Comparison of ENCODE assay signal across 8 cellular contexts in genomic region chr14:67487937-67488893, GRCh38. TPM values are rescaled to one million over a fixed set of nuclear protein-coding genes. Genes with fewer than 3 reads are reported as not detected.
A peak's percentile ranks its signal among the peaks of the same experiment; 100 is the strongest.
DNase-seq lines count a peak whose midpoint lies in the region; ATAC-seq and TF ChIP-seq lines count a peak whose summit lies in the region.

TSS of gene TMEM229B (minus strand) at chr14:67488721. CDS start at chr14:67473923, 14,798 bp downstream.

- H3K4me1 ChIP-seq in mammary epithelial cell (ENCODE audit: insufficient read depth, low read length) (no peaks in the 10 kb centered on the region), vagina (no peaks in the 10 kb centered on the region)

- H3K27me3 ChIP-seq in mammary epithelial cell (ENCODE audit: insufficient read depth, low read length), result no peaks in the 10 kb centered on the region
- H3K27me3 ChIP-seq in vagina, result no peaks in the 10 kb centered on the region

- POLR2A ChIA-PET in MCF 10A (lab: Yijun Ruan, JAX), result no interaction called here
- POLR2A ChIA-PET in HEK293T (lab: Yijun Ruan, JAX), result no interaction called here

- BruUV-seq in MCF 10A (replicated peaks; lab: Mats Ljungman, UMichigan) (no TSS peak), mammary epithelial cell (replicated peaks; lab: Mats Ljungman, UMichigan) (no TSS peak)

- no peak within 1 kb of the TSS for H3K4me3 Mint-ChIP-seq in MCF 10A (ENCODE audit: unreplicated experiment)
- H3K4me3 Mint-ChIP-seq in dendritic cell treated with granulocyte-macrophage colony-stimulating factor and Interleukin-4, amounts not matched to agents 40 ng/mL and 50 ng/mL, for 4 days, result peak within 1 kb of the TSS; percentile 85

- no peak for TF ChIP-seq CTCF in MCF 10A (IDR thresholded peaks at IDR 0.05; ENCODE audit: unreplicated experiment)
- TF ChIP-seq CTCF in mammary epithelial cell (conservative IDR thresholded peaks at IDR 0.05 in 1 of 2, IDR thresholded peaks at IDR 0.05 in 1 of 2; ENCODE audit: extremely low read depth in 1 of 2, insufficient read depth in 1 of 2, low read depth in 1 of 2, low read length in 2 of 2), result no peak
- TF ChIP-seq CTCF in vagina (IDR thresholded peaks at IDR 0.05), result no peak

- dilution Hi-C loops in mammary epithelial cell (cut with HindIII; ENCODE audit: low sequenced_read_pairs), result no loop called here

- CTCF ChIA-PET in MCF 10A (lab: Yijun Ruan, JAX), result interaction anchor here (0.6 to 1.5 kb wide), 3 partner anchors 19 to 76 kb away, joined by 3 to 5 read pairs (median 4); no protein-coding TSS in a partner anchor
- CTCF ChIA-PET in mammary epithelial cell (lab: Charles Lee; ENCODE audit: low non-redundant PET), result no interaction called here
- CTCF ChIA-PET in HEK293T (lab: Yijun Ruan, JAX), result no interaction called here

- in situ Hi-C loops in mammary epithelial cell (cut with MboI; ENCODE audit: low sequenced_read_pairs in 2 of 2), result no loop called here

- H3K27ac Mint-ChIP-seq in MCF 10A (ENCODE audit: low read depth, unreplicated experiment), result peak within 1 kb of the TSS; percentile 61
- H3K27ac Mint-ChIP-seq in dendritic cell treated with granulocyte-macrophage colony-stimulating factor and Interleukin-4, amounts not matched to agents 40 ng/mL and 50 ng/mL, for 4 days, result peak within 1 kb of the TSS; percentile 97

- no peak within 1 kb of the TSS for H3K27ac ChIP-seq in mammary epithelial cell (ENCODE audit: insufficient read depth, low read depth, low read length)
- peak within 1 kb of the TSS; percentile 53 for H3K27ac ChIP-seq in vagina

- no peaks in the 10 kb centered on the region for H4K20me1 ChIP-seq in mammary epithelial cell (ENCODE audit: insufficient read depth, low read length)

- H3K36me3 ChIP-seq in mammary epithelial cell (ENCODE audit: insufficient read depth, low read length) (no peaks in the 10 kb centered on the region), vagina (no peaks in the 10 kb centered on the region)

- H3K79me2 ChIP-seq in mammary epithelial cell (ENCODE audit: insufficient read depth, low read length), result no peaks in the 10 kb centered on the region

- peak; percentile 83 for ATAC-seq in HG03469 (IDR thresholded peaks at IDR 0.05; ENCODE audit: unreplicated experiment)

- intact Hi-C loops in MCF 10A (cut with micrococcal nuclease), result no loop called here
- intact Hi-C loops in mammary epithelial cell (cut with micrococcal nuclease), result no loop called here
- intact Hi-C loops in dendritic cell treated with granulocyte-macrophage colony-stimulating factor and Interleukin-4, amounts not matched to agents 40 ng/mL and 50 ng/mL, for 4 days (cut with micrococcal nuclease), result no loop called here
- intact Hi-C loops in vagina (cut with DNase I), result no loop called here

- H3K4me2 ChIP-seq in mammary epithelial cell (ENCODE audit: insufficient read depth, low read depth, low read length), result no peak within 1 kb of the TSS

- H3K9me3 ChIP-seq in mammary epithelial cell (replicated peaks; ENCODE audit: insufficient read depth, low read length) (peaks cover 5% of the 10 kb centered on the region), vagina (no peaks in the 10 kb centered on the region)

- 90% methylated on average over 11 of the region's 13 CpGs for WGBS in mammary epithelial cell (ENCODE audit: low coverage, missing lambda C conversion rate)

- no peaks in the 10 kb centered on the region for H3K36me3 Mint-ChIP-seq in MCF 10A (ENCODE audit: insufficient read depth, unreplicated experiment)
- H3K36me3 Mint-ChIP-seq in dendritic cell treated with granulocyte-macrophage colony-stimulating factor and Interleukin-4, amounts not matched to agents 40 ng/mL and 50 ng/mL, for 4 days (ENCODE audit: low read depth), result peaks cover 7% of the 10 kb centered on the region

- peaks cover 11% of the 10 kb centered on the region for H3K4me1 Mint-ChIP-seq in MCF 10A (ENCODE audit: insufficient read depth, unreplicated experiment)
- peaks cover 67% of the 10 kb centered on the region for H3K4me1 Mint-ChIP-seq in dendritic cell treated with granulocyte-macrophage colony-stimulating factor and Interleukin-4, amounts not matched to agents 40 ng/mL and 50 ng/mL, for 4 days (ENCODE audit: low read depth)

- DNase-seq in MCF 10A (ENCODE audit: unreplicated experiment), result no peak
- no peak for DNase-seq in mammary epithelial cell
- DNase-seq in activated CD4-positive, alpha-beta T cell treated with anti-CD3 and anti-CD28 coated beads for 1 hour, result peak; percentile 57
- peak; percentile 51 for DNase-seq in pons (ENCODE audit: low spot score)
- no peak for DNase-seq in vagina (ENCODE audit: extremely low spot score in 2 of 2)
- no peak for DNase-seq in HEK293T (ENCODE audit: extremely low spot score)

- TF ChIP-seq POLR2A in vagina (IDR thresholded peaks at IDR 0.05), result no peak

- peaks cover 10% of the 10 kb centered on the region for H3K9me3 Mint-ChIP-seq in MCF 10A (ENCODE audit: unreplicated experiment)
- peaks cover 6% of the 10 kb centered on the region for H3K9me3 Mint-ChIP-seq in dendritic cell treated with granulocyte-macrophage colony-stimulating factor and Interleukin-4, amounts not matched to agents 40 ng/mL and 50 ng/mL, for 4 days

- H3K4me3 ChIP-seq in mammary epithelial cell (replicated peaks in 1 of 3; ENCODE audit: insufficient read depth in 1 of 3, low read depth in 2 of 3, low read length in 3 of 3), result no peak within 1 kb of the TSS
- H3K4me3 ChIP-seq in vagina, result peak within 1 kb of the TSS; percentile 34 to 38

- no peaks in the 10 kb centered on the region for H3K27me3 Mint-ChIP-seq in MCF 10A (ENCODE audit: insufficient read depth, unreplicated experiment)
- H3K27me3 Mint-ChIP-seq in dendritic cell treated with granulocyte-macrophage colony-stimulating factor and Interleukin-4, amounts not matched to agents 40 ng/mL and 50 ng/mL, for 4 days, result peaks cover 6% of the 10 kb centered on the region

- no peak within 1 kb of the TSS for H3K9ac ChIP-seq in mammary epithelial cell (ENCODE audit: insufficient read depth, low read length)

- no peak within 1 kb of the TSS for H2AFZ ChIP-seq in mammary epithelial cell (ENCODE audit: low read depth, low read length)

TF ChIP-seq in HEK293T, 16 proteins besides CTCF, POLR2A, EP300 and RAD21:
- TF ChIP-seq CTBP1 (IDR thresholded peaks at IDR 0.05; ENCODE audit: borderline replicate concordance) (no peak), FOXA1 (IDR thresholded peaks at IDR 0.05) (no peak), ARNT (IDR thresholded peaks at IDR 0.05) (no peak), HDGF (IDR thresholded peaks at IDR 0.05; ENCODE audit: borderline replicate concordance) (no peak), NFRKB (IDR thresholded peaks at IDR 0.05) (no peak), LEF1 (IDR thresholded peaks at IDR 0.05; ENCODE audit: borderline replicate concordance) (no peak), ELF4 (IDR thresholded peaks at IDR 0.05) (no peak), FOXM1 (IDR thresholded peaks at IDR 0.05; ENCODE audit: borderline replicate concordance) (no peak), L3MBTL2 (conservative IDR thresholded peaks at IDR 0.05) (no peak), BHLHE40 (IDR thresholded peaks at IDR 0.05; ENCODE audit: borderline replicate concordance) (no peak), FOXK2 (IDR thresholded peaks at IDR 0.05) (no peak), PKNOX1 (IDR thresholded peaks at IDR 0.05) (no peak), ZNF384 (IDR thresholded peaks at IDR 0.05) (no peak), TARDBP (IDR thresholded peaks at IDR 0.05) (no peak), SUZ12 (IDR thresholded peaks at IDR 0.05) (no peak), SP1 (IDR thresholded peaks at IDR 0.05) (no peak)

RNA-seq across cellular contexts. Expression of gene TMEM229B, which starts in this region (rescaled TPM):
- 0.17 and 0.37 TPM in 2 replicates for total RNA-seq in MCF 10A (2022)
- total RNA-seq in mammary epithelial cell, result 1 to 10 TPM in 1 of 2 donors, under 1 TPM in 1; 0.50 to 2.0 TPM
- polyA plus RNA-seq in mammary epithelial cell, result 1.2 TPM
- polyA minus RNA-seq in mammary epithelial cell, result 1.5 TPM
- total RNA-seq in vagina, result 9.8 TPM

Comparison
In these comparisons a context has a peak if more than half of its experiments do, and no peak if none do; other contexts are left out.
1. DNase-seq: peak in activated CD4-positive, alpha-beta T cell treated with anti-CD3 and anti-CD28 coated beads for 1 hour (single experiment) and pons (single experiment); none in MCF 10A (single experiment), mammary epithelial cell (single experiment), vagina (0 of 2) and HEK293T (single experiment).
2. H3K4me3 ChIP-seq: peak in vagina (2 of 2); none in mammary epithelial cell (0 of 3).